1 cellular context compared by ENCODE assay signal in the genomic region with DNA sequence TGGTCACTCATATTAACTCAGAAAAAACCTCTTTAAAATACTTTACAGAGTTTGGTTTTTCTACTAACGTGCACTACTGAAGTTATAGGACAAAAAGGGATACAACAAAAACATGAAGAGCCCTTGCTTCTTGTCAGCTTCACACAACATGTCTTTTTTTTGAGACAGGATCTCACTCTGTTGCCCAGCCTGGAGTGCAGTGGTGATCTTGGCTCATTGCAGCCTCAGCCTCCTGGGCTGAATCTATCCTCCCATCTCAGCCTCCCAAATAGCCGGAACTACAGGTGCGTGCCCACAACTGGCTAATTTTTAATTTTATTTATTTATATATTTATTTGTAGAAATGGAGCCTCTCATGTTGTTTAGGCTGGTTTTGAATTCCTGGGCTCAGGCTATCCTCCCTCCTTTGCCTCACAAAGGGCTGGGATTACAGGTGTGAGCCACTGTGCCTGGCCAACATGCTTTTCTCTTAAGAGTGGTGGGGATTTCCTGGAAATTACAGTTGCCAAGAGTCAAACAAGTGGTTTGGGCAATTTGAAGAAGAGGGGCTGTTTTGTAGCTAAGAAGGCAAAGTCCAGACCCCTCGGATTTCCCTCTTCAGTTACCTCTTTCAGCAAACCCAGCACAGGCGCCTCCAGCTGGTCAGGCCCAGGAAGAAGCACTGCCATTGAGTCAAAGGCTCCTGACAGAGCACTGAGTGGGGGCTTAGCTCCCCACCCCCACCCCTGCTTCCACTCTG.
TF ChIP-seq lines count a peak whose summit lies in the region.

No MANE protein-coding gene starts in this region.

TF ChIP-seq in GM23338, 12 proteins besides CTCF, POLR2A, EP300 and RAD21:
- no peak for TF ChIP-seq ZNF331 (CRISPR knock-in tag; IDR thresholded peaks at IDR 0.05; ENCODE audit: low read depth)
